2 cellular contexts compared by ENCODE assay signal in genomic region chr22:20022231-20023069, GRCh38.
TF ChIP-seq lines count a peak whose summit lies in the region.

No MANE protein-coding gene starts in this region.

TF ChIP-seq in SK-N-SH, 30 proteins besides CTCF, POLR2A, EP300 and RAD21 (continued from another document):
- TF ChIP-seq USF2 (IDR thresholded peaks at IDR 0.05; ENCODE audit: borderline replicate concordance, low read depth, low read length) (no peak), POLR2AphosphoS5 (IDR thresholded peaks at IDR 0.05; ENCODE audit: low read depth, low read length) (no peak), FOSL2 (IDR thresholded peaks at IDR 0.05; ENCODE audit: borderline replicate concordance, low read depth) (no peak), SIN3A (IDR thresholded peaks at IDR 0.05; ENCODE audit: borderline replicate concordance, low read depth, low read length) (no peak), MAX (IDR thresholded peaks at IDR 0.05; ENCODE audit: low read depth) (no peak), RCOR1 (IDR thresholded peaks at IDR 0.05; ENCODE audit: low read length) (no peak), ELF1 (IDR thresholded peaks at IDR 0.05) (no peak), TCF12 (IDR thresholded peaks at IDR 0.05) (no peak)
- TF ChIP-seq, protein P1, sequence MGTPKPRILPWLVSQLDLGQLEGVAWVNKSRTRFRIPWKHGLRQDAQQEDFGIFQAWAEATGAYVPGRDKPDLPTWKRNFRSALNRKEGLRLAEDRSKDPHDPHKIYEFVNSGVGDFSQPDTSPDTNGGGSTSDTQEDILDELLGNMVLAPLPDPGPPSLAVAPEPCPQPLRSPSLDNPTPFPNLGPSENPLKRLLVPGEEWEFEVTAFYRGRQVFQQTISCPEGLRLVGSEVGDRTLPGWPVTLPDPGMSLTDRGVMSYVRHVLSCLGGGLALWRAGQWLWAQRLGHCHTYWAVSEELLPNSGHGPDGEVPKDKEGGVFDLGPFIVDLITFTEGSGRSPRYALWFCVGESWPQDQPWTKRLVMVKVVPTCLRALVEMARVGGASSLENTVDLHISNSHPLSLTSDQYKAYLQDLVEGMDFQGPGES (IDR thresholded peaks at IDR 0.05; ENCODE audit: low read depth, low read length), result no peak

TF ChIP-seq in SK-N-SH treated with all-trans-retinoic acid at 6 μM for 48 hours, 23 proteins besides CTCF, POLR2A, EP300 and RAD21 (continued from another document):
- TF ChIP-seq PATZ1 (CRISPR knock-in tag; IDR thresholded peaks at IDR 0.05; ENCODE audit: borderline replicate concordance) (no peak), ESRRG (CRISPR knock-in tag; IDR thresholded peaks at IDR 0.05) (no peak)
